In genomic region chr5:174723979-174724483, GRCh38 we compare ENCODE assay signal across 9 cellular contexts. TPM values are rescaled to one million over a fixed set of nuclear protein-coding genes. Genes with fewer than 3 reads are reported as not detected.
A peak's percentile ranks its signal among the peaks of the same experiment; 100 is the strongest.
DNase-seq lines count a peak whose midpoint lies in the region; ATAC-seq and TF ChIP-seq lines count a peak whose summit lies in the region.
"Had no signal": no experiment of that assay in that cellular context is flagged by ENCODE, and none has a peak within 500 bp of the region (broad histone marks: within the 10 kb centered on the region; RNA-seq: fewer than 3 reads in every experiment).

No MANE protein-coding gene starts in this region.

- H3K36me3 ChIP-seq in body of pancreas (replicated peaks in 1 of 2; ENCODE audit: insufficient read depth in 1 of 2, low read depth in 2 of 2), result no peaks in the 10 kb centered on the region
- H3K36me3 ChIP-seq in left lung, result no peaks in the 10 kb centered on the region
- no peaks in the 10 kb centered on the region for H3K36me3 ChIP-seq in tibial nerve
- no peaks in the 10 kb centered on the region for H3K36me3 ChIP-seq in mucosa of descending colon (ENCODE audit: low read depth)

- peak overlapping the region; percentile 54 for H3K4me3 Mint-ChIP-seq in activated T-cell treated with anti-CD3 and anti-CD28 coated beads, Interleukin-2, amount 50 U/mL, for 24 hours

- H3K4me1 ChIP-seq in body of pancreas (peaks cover 36% of the 10 kb centered on the region), left lung (peaks cover 3 to 13% of the 10 kb centered on the region in 2 donors), tibial nerve (peaks cover 0 to 36% (median 0%) of the 10 kb centered on the region in 4 donors), mucosa of descending colon (ENCODE audit: low read depth) (peaks cover 6% of the 10 kb centered on the region)

- H3K27me3 Mint-ChIP-seq in activated T-cell treated with anti-CD3 and anti-CD28 coated beads, Interleukin-2, amount 50 U/mL, for 24 hours, result peaks cover 91% of the 10 kb centered on the region

- DNase-seq in activated T-cell treated with anti-CD3 and anti-CD28 coated beads, Interleukin-2, amount 50 U/mL, for 24 hours, result no peak
- DNase-seq in activated T-cell treated with anti-CD3 and anti-CD28 coated beads, Interleukin-2, amount 50 U/mL, for 1 hour, result no peak
- DNase-seq in body of pancreas (peak in 1 of 4 donors; percentile 19), left lung (no peak), tibial nerve (ENCODE audit: low spot score in 2 of 2) (no peak), mucosa of descending colon (no peak), HUDEP-2 (lab: John Stamatoyannopoulos, UW; ENCODE audit: unreplicated experiment in 76 of 76) (no peak)

- H3K27ac ChIP-seq in body of pancreas (no peak overlapping the region), left lung (no peak overlapping the region), tibial nerve (no peak overlapping the region)

- no peaks in the 10 kb centered on the region for H3K9me3 ChIP-seq in body of pancreas
- H3K9me3 ChIP-seq in left lung, result no peaks in the 10 kb centered on the region
- no peaks in the 10 kb centered on the region for H3K9me3 ChIP-seq in tibial nerve
- H3K9me3 ChIP-seq in mucosa of descending colon, result no peaks in the 10 kb centered on the region

- ATAC-seq in body of pancreas (peak; percentile 6), left lung (peak; percentile 36), GM18511 (IDR thresholded peaks at IDR 0.05; ENCODE audit: unreplicated experiment) (no peak), mucosa of descending colon (no peak)

- peak overlapping the region in 1 of 2 donors; percentile 67 for H3K4me3 ChIP-seq in body of pancreas
- H3K4me3 ChIP-seq in left lung, result peak overlapping the region; percentile 44 to 45
- peak overlapping the region; percentile 27 to 62 (median 51) for H3K4me3 ChIP-seq in tibial nerve
- no peak overlapping the region for H3K4me3 ChIP-seq in mucosa of descending colon

- intact Hi-C loops in body of pancreas (cut with DNase I), result no loop called here
- intact Hi-C loops in left lung (cut with DNase I), result no loop called here
- intact Hi-C loops in mucosa of descending colon (cut with DNase I, micrococcal nuclease), result no loop called here

- TF ChIP-seq EP300 in tibial nerve (IDR thresholded peaks at IDR 0.05), result no peak

- H3K27me3 ChIP-seq in body of pancreas (peaks cover 0 to 43% of the 10 kb centered on the region in 2 donors), left lung (peaks cover 75 to 98% of the 10 kb centered on the region in 2 donors), tibial nerve (peaks cover 0 to 99% of the 10 kb centered on the region in 2 donors)

- H3K4me1 Mint-ChIP-seq in activated T-cell treated with anti-CD3 and anti-CD28 coated beads, Interleukin-2, amount 50 U/mL, for 24 hours (ENCODE audit: low read depth), result peaks cover 17% of the 10 kb centered on the region

- H3K27ac Mint-ChIP-seq in activated T-cell treated with anti-CD3 and anti-CD28 coated beads, Interleukin-2, amount 50 U/mL, for 24 hours, result no peak overlapping the region

- H3K9me3 Mint-ChIP-seq in activated T-cell treated with anti-CD3 and anti-CD28 coated beads, Interleukin-2, amount 50 U/mL, for 24 hours, result no peaks in the 10 kb centered on the region

- TF ChIP-seq POLR2A in body of pancreas (IDR thresholded peaks at IDR 0.05) (no peak), tibial nerve (IDR thresholded peaks at IDR 0.05) (no peak)

- WGBS in body of pancreas, 2 donors, result 2 to 3% methylated on average over 20 of the region's 20 CpGs
- 0 to 3% methylated on average over 20 of the region's 20 CpGs for WGBS in tibial nerve, 2 donors

- TF ChIP-seq CTCF in body of pancreas (IDR thresholded peaks at IDR 0.05) (no peak), left lung (IDR thresholded peaks at IDR 0.05) (no peak), tibial nerve (IDR thresholded peaks at IDR 0.05) (no peak), mucosa of descending colon (IDR thresholded peaks at IDR 0.05) (no peak)

- no peaks in the 10 kb centered on the region for H3K36me3 Mint-ChIP-seq in activated T-cell treated with anti-CD3 and anti-CD28 coated beads, Interleukin-2, amount 50 U/mL, for 24 hours (ENCODE audit: low read depth)

RNA-seq across cellular contexts. Expression of gene MSX2, which starts 0.4 kb away (rescaled TPM):
- total RNA-seq in body of pancreas (not detected), left lung (1 to 10 TPM; 1.4 to 2.0 TPM), tibial nerve (1 to 10 TPM in 1 of 4 donors, under 1 TPM in 2, not detected in 1; 0.44 to 1.3 (median 0.60) TPM), mucosa of descending colon (under 1 TPM; 0.17 to 0.66 (median 0.31) TPM)
- total RNA-seq: activated CD8-positive, alpha-beta memory T cell treated with anti-CD3 and anti-CD28 coated beads for 36 hours had no signal

Comparison
In these comparisons a context has a peak if more than half of its experiments do, and no peak if none do; other contexts are left out.
1. ATAC-seq: peak in body of pancreas (single experiment) and left lung (single experiment); none in GM18511 (single experiment) and mucosa of descending colon (single experiment).